8 cellular contexts compared by ENCODE assay signal in the genomic region with DNA sequence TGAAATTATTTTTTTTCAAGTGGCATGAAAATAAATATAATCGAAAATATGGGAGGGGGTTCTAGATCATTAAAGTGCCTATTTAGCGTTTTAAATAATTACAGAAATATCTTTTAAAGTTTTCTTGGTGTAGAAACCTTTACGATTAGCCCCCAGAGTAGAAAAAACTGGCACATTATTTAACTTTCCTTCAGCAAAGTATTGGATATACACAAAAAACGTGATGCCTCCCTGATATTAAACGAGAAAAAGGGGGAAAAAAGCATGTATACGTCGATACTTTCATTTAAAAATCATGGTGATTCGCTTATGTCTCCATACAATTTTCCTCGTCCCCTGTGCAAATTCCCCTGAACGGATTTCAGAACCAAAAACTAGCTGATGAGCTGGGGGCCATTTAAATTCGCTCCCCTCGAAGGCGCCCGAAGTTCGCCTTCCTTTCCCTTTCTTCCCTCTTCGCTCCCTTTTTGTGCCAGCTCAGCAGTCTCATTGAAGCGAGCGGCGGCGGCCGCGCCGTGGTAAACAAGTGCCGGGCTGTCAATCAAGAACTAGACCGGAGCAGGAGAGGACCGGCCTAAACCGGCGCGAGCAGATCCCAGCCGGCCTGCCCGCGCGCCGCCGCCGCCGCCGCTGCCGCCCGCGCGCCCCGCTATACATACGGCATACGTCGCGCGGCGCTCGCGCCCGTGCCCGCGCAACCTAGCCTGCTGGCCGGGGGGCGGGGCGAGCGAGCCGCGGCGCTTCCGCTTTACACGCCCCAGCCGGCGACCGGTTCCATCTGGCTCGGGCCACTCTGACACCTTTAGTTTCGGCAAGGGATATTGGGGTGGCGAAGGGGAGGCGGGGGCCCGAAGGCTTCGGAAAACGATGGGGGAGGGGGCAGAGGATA. TPM values are rescaled to one million over a fixed set of nuclear protein-coding genes. Genes with fewer than 3 reads are reported as not detected.
A peak's percentile ranks its signal among the peaks of the same experiment; 100 is the strongest.
DNase-seq lines count a peak whose midpoint lies in the region; ATAC-seq and TF ChIP-seq lines count a peak whose summit lies in the region.

No MANE protein-coding gene starts in this region.

- H3K4me2 ChIP-seq in DND-41 (ENCODE audit: insufficient read depth, low read length) (peak overlapping the region; percentile 81), GM23248 (ENCODE audit: unreplicated experiment) (peak overlapping the region; percentile 92), Karpas-422 (ENCODE audit: low read depth, low read length, poor library complexity, severe bottlenecking) (peak overlapping the region; percentile 100), fibroblast of lung (ENCODE audit: extremely low read depth, insufficient read depth, low read length) (peak overlapping the region; percentile 88)

- H3K27ac ChIP-seq in DND-41 (ENCODE audit: low read length) (peak overlapping the region; percentile 100), GM23248 (peak overlapping the region; percentile 100), Karpas-422 (ENCODE audit: low read length) (peak overlapping the region; percentile 97), fibroblast of lung (ENCODE audit: insufficient read depth, low read length) (peak overlapping the region; percentile 95)

- H3K4me3 ChIP-seq in DND-41 (ENCODE audit: low read depth in 1 of 2, low read length in 2 of 2), result peak overlapping the region; percentile 63 to 86
- H3K4me3 ChIP-seq in GM23248, result peak overlapping the region; percentile 97
- peak overlapping the region; percentile 98 for H3K4me3 ChIP-seq in Karpas-422 (ENCODE audit: low read length)
- H3K4me3 ChIP-seq in fibroblast of lung (replicated peaks in 1 of 4; ENCODE audit: control extremely low read depth in 1 of 4, insufficient read depth in 1 of 4, low read depth in 3 of 4, low read length in 4 of 4), result peak overlapping the region; percentile 73 to 100 (median 86)

- H3K79me2 ChIP-seq in DND-41 (ENCODE audit: insufficient read depth, low read length) (peaks cover 49% of the 10 kb centered on the region), GM23248 (ENCODE audit: insufficient read depth) (peaks cover 77% of the 10 kb centered on the region), Karpas-422 (ENCODE audit: low read length) (peaks cover 52% of the 10 kb centered on the region), fibroblast of lung (ENCODE audit: control insufficient read depth, insufficient read depth, low read length) (peaks cover 65% of the 10 kb centered on the region)

- H3K27ac Mint-ChIP-seq in activated T-helper 17 cell treated with anti-CD3 and anti-CD28 coated beads, Interleukin-2, amount 50 U/mL, for 72 hours, result peak overlapping the region; percentile 97
- H3K27ac Mint-ChIP-seq in naive thymus-derived CD8-positive, alpha-beta T cell, result peak overlapping the region; percentile 99 to 100 (median 100)
- H3K27ac Mint-ChIP-seq in stimulated activated naive B cell treated with anti-CD40 and anti-IgM and Interleukin-4, amounts not matched to agents 10 μg/mL and 1 μg/mL and 100 μg/mL, for 72 hours, result peak overlapping the region; percentile 100

- H3K9me2 ChIP-seq in GM23248 (ENCODE audit: insufficient read depth) (no peaks in the 10 kb centered on the region), Karpas-422 (replicated peaks; ENCODE audit: insufficient read depth, low read length) (no peaks in the 10 kb centered on the region)

- no peaks in the 10 kb centered on the region for H4K20me1 ChIP-seq in DND-41 (ENCODE audit: insufficient read depth, low read length)
- no peaks in the 10 kb centered on the region for H4K20me1 ChIP-seq in GM23248 (ENCODE audit: insufficient read depth)
- no peaks in the 10 kb centered on the region for H4K20me1 ChIP-seq in Karpas-422 (ENCODE audit: insufficient read depth, low read depth, low read length)
- H4K20me1 ChIP-seq in fibroblast of lung (ENCODE audit: control insufficient read depth, extremely low read depth, insufficient read depth, low read length), result no peaks in the 10 kb centered on the region

- POLR2A ChIA-PET in naive thymus-derived CD8-positive, alpha-beta T cell (lab: Charles Lee), result interaction anchor here (0.6 to 6.7 kb wide), 23 partner anchors 9 to 970 kb away, joined by 3 to 274 read pairs (median 8); a partner anchor contains a TSS

- no peaks in the 10 kb centered on the region for H3K27me3 Mint-ChIP-seq in activated T-helper 17 cell treated with anti-CD3 and anti-CD28 coated beads, Interleukin-2, amount 50 U/mL, for 72 hours
- no peaks in the 10 kb centered on the region for H3K27me3 Mint-ChIP-seq in naive thymus-derived CD8-positive, alpha-beta T cell
- H3K27me3 Mint-ChIP-seq in stimulated activated naive B cell treated with anti-CD40 and anti-IgM and Interleukin-4, amounts not matched to agents 10 μg/mL and 1 μg/mL and 100 μg/mL, for 72 hours, result no peaks in the 10 kb centered on the region

- H3K9ac ChIP-seq in DND-41 (ENCODE audit: low read depth, low read length) (peak overlapping the region; percentile 100), GM23248 (peak overlapping the region; percentile 99), Karpas-422 (ENCODE audit: low read length) (peak overlapping the region; percentile 99), fibroblast of lung (ENCODE audit: insufficient read depth, low read length) (peak overlapping the region; percentile 83)

- 0 to 1% methylated on average over 64 to 73 of the region's 73 CpGs for WGBS in GM23248 (ENCODE audit: low coverage in 1 of 2, low lambda C conversion rate in 2 of 2, missing lambda C conversion rate in 2 of 2), 2 experiments

- peaks cover 18% of the 10 kb centered on the region for H3K4me1 Mint-ChIP-seq in activated T-helper 17 cell treated with anti-CD3 and anti-CD28 coated beads, Interleukin-2, amount 50 U/mL, for 72 hours
- H3K4me1 Mint-ChIP-seq in naive thymus-derived CD8-positive, alpha-beta T cell, result peaks cover 13 to 48% (median 33%) of the 10 kb centered on the region in 4 donors
- peaks cover 1 to 19% of the 10 kb centered on the region in 2 donors for H3K4me1 Mint-ChIP-seq in stimulated activated naive B cell treated with anti-CD40 and anti-IgM and Interleukin-4, amounts not matched to agents 10 μg/mL and 1 μg/mL and 100 μg/mL, for 72 hours

- peak overlapping the region; percentile 98 for H3K4me3 Mint-ChIP-seq in activated T-helper 17 cell treated with anti-CD3 and anti-CD28 coated beads, Interleukin-2, amount 50 U/mL, for 72 hours
- H3K4me3 Mint-ChIP-seq in naive thymus-derived CD8-positive, alpha-beta T cell, result peak overlapping the region; percentile 90 to 100 (median 99)
- H3K4me3 Mint-ChIP-seq in stimulated activated naive B cell treated with anti-CD40 and anti-IgM and Interleukin-4, amounts not matched to agents 10 μg/mL and 1 μg/mL and 100 μg/mL, for 72 hours, result peak overlapping the region; percentile 96 to 100

- H3K9me3 ChIP-seq in DND-41 (ENCODE audit: insufficient read depth, low read length, severe bottlenecking) (no peaks in the 10 kb centered on the region), GM23248 (ENCODE audit: low read depth) (no peaks in the 10 kb centered on the region), Karpas-422 (ENCODE audit: low read length) (no peaks in the 10 kb centered on the region), fibroblast of lung (ENCODE audit: control insufficient read depth, insufficient read depth, low read depth, low read length) (no peaks in the 10 kb centered on the region)

- H3K36me3 Mint-ChIP-seq in activated T-helper 17 cell treated with anti-CD3 and anti-CD28 coated beads, Interleukin-2, amount 50 U/mL, for 72 hours (ENCODE audit: low read depth), result peaks cover 87% of the 10 kb centered on the region
- peaks cover 15 to 43% (median 19%) of the 10 kb centered on the region in 3 donors for H3K36me3 Mint-ChIP-seq in naive thymus-derived CD8-positive, alpha-beta T cell
- H3K36me3 Mint-ChIP-seq in stimulated activated naive B cell treated with anti-CD40 and anti-IgM and Interleukin-4, amounts not matched to agents 10 μg/mL and 1 μg/mL and 100 μg/mL, for 72 hours, result peaks cover 4 to 12% of the 10 kb centered on the region in 2 donors

- H3K9me3 Mint-ChIP-seq in activated T-helper 17 cell treated with anti-CD3 and anti-CD28 coated beads, Interleukin-2, amount 50 U/mL, for 72 hours, result no peaks in the 10 kb centered on the region
- no peaks in the 10 kb centered on the region for H3K9me3 Mint-ChIP-seq in naive thymus-derived CD8-positive, alpha-beta T cell
- no peaks in the 10 kb centered on the region for H3K9me3 Mint-ChIP-seq in stimulated activated naive B cell treated with anti-CD40 and anti-IgM and Interleukin-4, amounts not matched to agents 10 μg/mL and 1 μg/mL and 100 μg/mL, for 72 hours

- peak overlapping the region; percentile 75 for H2AFZ ChIP-seq in DND-41 (ENCODE audit: low read depth, low read length)
- no peak overlapping the region for H2AFZ ChIP-seq in GM23248
- H2AFZ ChIP-seq in Karpas-422 (ENCODE audit: low read length), result peak overlapping the region; percentile 79; the same call in 1 of the 2 replicates
- H2AFZ ChIP-seq in fibroblast of lung (ENCODE audit: low read length), result no peak overlapping the region

- TF ChIP-seq CTCF in DND-41 (IDR thresholded peaks at IDR 0.05; ENCODE audit: borderline replicate concordance, extremely low read depth, low read length, poor library complexity, severe bottlenecking) (no peak), fibroblast of lung (conservative IDR thresholded peaks at IDR 0.05 in 1 of 2, IDR thresholded peaks at IDR 0.05 in 1 of 2; ENCODE audit: low read depth in 1 of 2, low read length in 2 of 2) (no peak)

- peak; percentile 58 for ATAC-seq in DND-41 (ENCODE audit: insufficient read depth, low read depth)
- peak; percentile 75 for ATAC-seq in activated T-helper 17 cell treated with anti-CD3 and anti-CD28 coated beads, Interleukin-2, amount 50 U/mL, for 72 hours (replicated peaks)
- peak; percentile 51 to 63 for ATAC-seq in naive thymus-derived CD8-positive, alpha-beta T cell
- ATAC-seq in stimulated activated naive B cell treated with anti-CD40 and anti-IgM and Interleukin-4, amounts not matched to agents 10 μg/mL and 1 μg/mL and 100 μg/mL, for 72 hours (replicated peaks), result peak; percentile 68 to 76

- peaks cover 22% of the 10 kb centered on the region for H3K4me1 ChIP-seq in DND-41 (ENCODE audit: insufficient read depth, low read length)
- peaks cover 47% of the 10 kb centered on the region for H3K4me1 ChIP-seq in GM23248 (ENCODE audit: insufficient read depth)
- H3K4me1 ChIP-seq in Karpas-422 (ENCODE audit: low read length), result peaks cover 29% of the 10 kb centered on the region
- peaks cover 4% of the 10 kb centered on the region for H3K4me1 ChIP-seq in fibroblast of lung (ENCODE audit: control insufficient read depth, extremely low read depth, insufficient read depth, low read length)

- peak; percentile 93 for DNase-seq in DND-41
- peak; percentile 98 for DNase-seq in GM23248
- DNase-seq in Karpas-422, result peak; percentile 98
- DNase-seq in RKO (ENCODE audit: low spot score), result peak; percentile 96
- DNase-seq in fibroblast of lung (ENCODE audit: low read depth in 2 of 2), result peak; percentile 83 to 93
- DNase-seq in naive thymus-derived CD8-positive, alpha-beta T cell, result peak; percentile 91 to 98 (median 97)
- DNase-seq in stimulated activated naive B cell treated with anti-CD40 and anti-IgM and Interleukin-4, amounts not matched to agents 10 μg/mL and 1 μg/mL and 100 μg/mL, for 72 hours, result peak; percentile 96

- peaks cover 16% of the 10 kb centered on the region for H3K36me3 ChIP-seq in DND-41 (ENCODE audit: insufficient read depth, low read length)
- H3K36me3 ChIP-seq in GM23248 (ENCODE audit: low read depth), result peaks cover 40% of the 10 kb centered on the region
- peaks cover 29% of the 10 kb centered on the region for H3K36me3 ChIP-seq in Karpas-422 (ENCODE audit: insufficient read depth, low read length)
- H3K36me3 ChIP-seq in fibroblast of lung (ENCODE audit: control insufficient read depth, insufficient read depth, low read length), result peaks cover 3% of the 10 kb centered on the region

- no peaks in the 10 kb centered on the region for H3K27me3 ChIP-seq in DND-41 (ENCODE audit: insufficient read depth, low read length, poor library complexity)
- no peaks in the 10 kb centered on the region for H3K27me3 ChIP-seq in GM23248 (replicated peaks; ENCODE audit: insufficient read depth)
- no peaks in the 10 kb centered on the region for H3K27me3 ChIP-seq in Karpas-422 (ENCODE audit: low read length)
- H3K27me3 ChIP-seq in fibroblast of lung (ENCODE audit: control insufficient read depth, insufficient read depth, low read length), result no peaks in the 10 kb centered on the region

- peaks cover 70% of the 10 kb centered on the region for H3F3A ChIP-seq in GM23248 (ENCODE audit: insufficient read depth)

- in situ Hi-C loops in GM23248 (cut with MboI), result no loop called here

RNA-seq across cellular contexts. Expression of a gene that starts 3.3 kb away (rescaled TPM):
- total RNA-seq in GM23248 (2014; rRNA removed; shearing (Covaris generic)), result 61.2 and 70.6 TPM in 2 replicates
- polyA plus RNA-seq in GM23248 (2016; fragmentation: Nextera tagmentation; extraction: Ambion mirVana) (42.7 and 46.0 TPM in 2 replicates), fibroblast of lung (32.6 and 33.6 TPM in 2 replicates)
- total RNA-seq in Karpas-422 (2014; rRNA removed; shearing (Covaris generic); ENCODE audit: low replicate concordance), result 17.8 and 20.1 TPM in 2 replicates
- total RNA-seq in activated T-helper 17 cell treated with anti-CD3 and anti-CD28 coated beads, Interleukin-2, amount 50 U/mL, for 72 hours, result 10 to 100 TPM; 17.5 to 60.9 TPM
- total RNA-seq in fibroblast of lung, result 87.1 and 105 TPM in 2 replicates
- polyA plus RNA-seq in fibroblast of lung (2012), result 22.1 and 22.6 TPM in 2 replicates
- 15.7 and 17.6 TPM in 2 replicates for polyA minus RNA-seq in fibroblast of lung (ENCODE audit: low replicate concordance)
- 100 to 1,000 TPM; 355 to 374 TPM for total RNA-seq in naive thymus-derived CD8-positive, alpha-beta T cell
- 100 to 1,000 TPM in 2 of 3 donors, 10 to 100 TPM in 1; 72.6 to 134 (median 113) TPM for polyA plus RNA-seq in naive thymus-derived CD8-positive, alpha-beta T cell

Comparison
In these comparisons a context has a peak if more than half of its experiments do, and no peak if none do; other contexts are left out.
1. Peak in every context shown above with its lines: DNase-seq, ATAC-seq, H3K4me3 ChIP-seq and H3K27ac ChIP-seq.
2. H2AFZ ChIP-seq: peak in DND-41 (single experiment) and Karpas-422 (single experiment); none in GM23248 (single experiment) and fibroblast of lung (single experiment).